ENCODE assay signal across 15 cellular contexts in the genomic region with DNA sequence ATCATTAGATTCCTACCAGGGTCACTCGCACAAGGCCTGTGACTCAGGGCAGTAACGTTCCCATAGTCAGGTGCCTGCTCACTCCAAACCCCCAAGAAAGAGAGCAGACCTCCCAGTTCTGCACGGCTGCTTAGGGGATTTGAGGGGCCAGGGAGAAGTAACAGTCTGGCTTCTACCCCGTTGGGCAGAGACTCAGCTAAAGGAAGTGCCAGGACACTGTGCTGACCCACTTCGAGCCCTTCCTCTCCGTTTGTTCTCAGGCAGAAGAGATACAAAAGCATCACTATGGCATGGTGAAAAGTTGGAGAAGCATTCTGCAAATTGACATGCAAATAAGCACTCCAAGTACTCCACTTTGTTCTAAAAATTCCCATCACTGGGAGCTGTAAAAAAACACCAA.
"Had no signal": no experiment of that assay in that cellular context is flagged by ENCODE, and none has a peak within 500 bp of the region (broad histone marks: within the 10 kb centered on the region; RNA-seq: fewer than 3 reads in every experiment).

No MANE protein-coding gene starts in this region.

- H3K27ac ChIP-seq: epithelial cell of prostate, heart right ventricle, left ventricle myocardium inferior, right atrium auricular region, tibial nerve, uterus had no signal

- DNase-seq: activated CD4-positive, alpha-beta T cell treated with anti-CD3 and anti-CD28 coated beads, Interleukin-2, amount 10 ng/mL, durations not matched to agents 7 days and 5 days; activated naive CD4-positive, alpha-beta T cell; central memory CD4-positive, alpha-beta T cell; dermis blood vessel endothelial cell; foreskin melanocyte; heart right ventricle; kidney; left ventricle myocardium inferior; naive thymus-derived CD8-positive, alpha-beta T cell; stimulated activated CD4-positive, alpha-beta T cell treated with anti-CD3 and anti-CD28 coated beads, Interleukin-2, amount 100 ng/mL, for 48 hours; stimulated activated naive B cell treated with anti-CD40 and anti-IgM and Interleukin-4, amounts not matched to agents 10 μg/mL and 1 μg/mL and 100 μg/mL, for 72 hours; uterus had no signal
